8 cellular contexts compared by ENCODE assay signal in the genomic region with DNA sequence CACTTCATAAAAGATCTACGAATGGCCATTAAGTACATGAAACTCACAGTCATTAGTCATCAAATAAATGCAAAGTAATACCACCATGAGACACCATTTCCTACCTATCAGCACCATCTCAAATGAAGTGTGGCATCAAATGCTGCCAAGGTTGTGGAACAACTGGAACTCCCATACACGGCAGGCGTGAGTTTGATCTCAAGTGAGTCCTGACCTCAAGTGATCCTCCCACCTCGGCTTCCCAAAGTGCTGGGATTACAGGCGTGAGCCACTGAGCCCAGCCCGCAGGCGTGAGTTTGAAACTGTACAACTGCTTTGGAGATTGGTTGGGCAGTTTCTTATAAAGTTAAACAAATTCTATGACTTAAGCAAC. TPM values are rescaled to one million over a fixed set of nuclear protein-coding genes. Genes with fewer than 3 reads are reported as not detected.
DNase-seq lines count a peak whose midpoint lies in the region; ATAC-seq and TF ChIP-seq lines count a peak whose summit lies in the region.

No MANE protein-coding gene starts in this region.

- H3K4me3 ChIP-seq in duodenal mucosa (ENCODE audit: low read depth in 1 of 2, low read length in 2 of 2), result peak overlapping the region; percentile 79 to 90
- H3K4me3 ChIP-seq in muscle layer of colon (ENCODE audit: low read depth in 1 of 2, low read length in 2 of 2), result peak overlapping the region; percentile 28 to 65
- H3K4me3 ChIP-seq in upper lobe of left lung, result peak overlapping the region; percentile 49 to 64 (median 57)

- H3K27ac ChIP-seq in duodenal mucosa (ENCODE audit: low read depth, low read length) (no peak overlapping the region), muscle layer of colon (ENCODE audit: low read depth, low read length) (peak overlapping the region; percentile 70), upper lobe of left lung (peak overlapping the region; percentile 66 to 92 (median 84))

- 4 to 7% methylated on average over 7 of the region's 7 CpGs for WGBS in upper lobe of left lung, 2 donors

- peak overlapping the region in 1 of 2 donors; percentile 68 for H3K9ac ChIP-seq in duodenal mucosa (ENCODE audit: low read depth in 1 of 2, low read length in 2 of 2)
- H3K9ac ChIP-seq in muscle layer of colon (ENCODE audit: low read length), result peak overlapping the region; percentile 31

- H3K36me3 ChIP-seq in duodenal mucosa (ENCODE audit: control insufficient read depth in 1 of 2, insufficient read depth in 2 of 2, low read length in 2 of 2) (no peaks in the 10 kb centered on the region), muscle layer of colon (ENCODE audit: insufficient read depth, low read length) (no peaks in the 10 kb centered on the region), upper lobe of left lung (no peaks in the 10 kb centered on the region)

- H3K4me1 ChIP-seq in duodenal mucosa (ENCODE audit: control insufficient read depth in 1 of 2, insufficient read depth in 2 of 2, low read length in 2 of 2) (peaks cover 6 to 9% of the 10 kb centered on the region in 2 donors), muscle layer of colon (ENCODE audit: insufficient read depth, low read length) (peaks cover 4% of the 10 kb centered on the region), upper lobe of left lung (peaks cover 6 to 20% (median 11%) of the 10 kb centered on the region in 4 donors)

- DNase-seq in T-helper 2 cell, result peak in 3 of 5 experiments; percentile 7 to 40 (median 22)
- peak in 1 of 2 donors; percentile 45 for DNase-seq in upper lobe of left lung
- DNase-seq in SHP77 (lab: John Stamatoyannopoulos, UW), result no peak

- no peaks in the 10 kb centered on the region for H3K27me3 ChIP-seq in duodenal mucosa (ENCODE audit: control insufficient read depth in 1 of 2, insufficient read depth in 2 of 2, low read length in 2 of 2)
- no peaks in the 10 kb centered on the region for H3K27me3 ChIP-seq in muscle layer of colon (ENCODE audit: control insufficient read depth in 1 of 2, insufficient read depth in 2 of 2, low read length in 2 of 2)
- H3K27me3 ChIP-seq in upper lobe of left lung, result no peaks in the 10 kb centered on the region

- TF ChIP-seq EP300 in upper lobe of left lung (IDR thresholded peaks at IDR 0.05), result no peak

- TF ChIP-seq CTCF in upper lobe of left lung (IDR thresholded peaks at IDR 0.05), result no peak

- peak; percentile 11 for ATAC-seq in GM18499 (IDR thresholded peaks at IDR 0.05; ENCODE audit: insufficient read depth, unreplicated experiment)
- peak; percentile 4 for ATAC-seq in HG02943 (IDR thresholded peaks at IDR 0.05; ENCODE audit: low read depth, unreplicated experiment)
- ATAC-seq in upper lobe of left lung (ENCODE audit: low FRiP score in 2 of 2), result peak; percentile 31 to 39
- ATAC-seq in HG03039 (IDR thresholded peaks at IDR 0.05; ENCODE audit: unreplicated experiment), result no peak

- H3K9me3 ChIP-seq in duodenal mucosa (ENCODE audit: control insufficient read depth in 1 of 2, low read length in 2 of 2), result no peaks in the 10 kb centered on the region
- H3K9me3 ChIP-seq in muscle layer of colon (ENCODE audit: low read length), result no peaks in the 10 kb centered on the region
- no peaks in the 10 kb centered on the region for H3K9me3 ChIP-seq in upper lobe of left lung

- TF ChIP-seq POLR2A in upper lobe of left lung (IDR thresholded peaks at IDR 0.05), result no peak

RNA-seq across cellular contexts. Expression of gene HDAC11, which starts 28.8 kb away (rescaled TPM):
- total RNA-seq in upper lobe of left lung, result 10 to 100 TPM; 11.5 to 28.1 (median 18.0) TPM

RNA-seq across cellular contexts. Expression of gene NUP210, which starts 31.2 kb away (rescaled TPM):
- total RNA-seq in upper lobe of left lung, result 10 to 100 TPM; 14.6 to 23.0 (median 20.8) TPM

Comparison
In these comparisons a context has a peak if more than half of its experiments do, and no peak if none do; other contexts are left out.
1. DNase-seq: peak in T-helper 2 cell (3 of 5); none in SHP77 (0 of 2).
2. Peak in every context shown above with its lines, with median percentiles within 50 percentile points of each other: H3K4me3 ChIP-seq.